Comparison of ENCODE assay signal across 1 cellular context in the genomic region with DNA sequence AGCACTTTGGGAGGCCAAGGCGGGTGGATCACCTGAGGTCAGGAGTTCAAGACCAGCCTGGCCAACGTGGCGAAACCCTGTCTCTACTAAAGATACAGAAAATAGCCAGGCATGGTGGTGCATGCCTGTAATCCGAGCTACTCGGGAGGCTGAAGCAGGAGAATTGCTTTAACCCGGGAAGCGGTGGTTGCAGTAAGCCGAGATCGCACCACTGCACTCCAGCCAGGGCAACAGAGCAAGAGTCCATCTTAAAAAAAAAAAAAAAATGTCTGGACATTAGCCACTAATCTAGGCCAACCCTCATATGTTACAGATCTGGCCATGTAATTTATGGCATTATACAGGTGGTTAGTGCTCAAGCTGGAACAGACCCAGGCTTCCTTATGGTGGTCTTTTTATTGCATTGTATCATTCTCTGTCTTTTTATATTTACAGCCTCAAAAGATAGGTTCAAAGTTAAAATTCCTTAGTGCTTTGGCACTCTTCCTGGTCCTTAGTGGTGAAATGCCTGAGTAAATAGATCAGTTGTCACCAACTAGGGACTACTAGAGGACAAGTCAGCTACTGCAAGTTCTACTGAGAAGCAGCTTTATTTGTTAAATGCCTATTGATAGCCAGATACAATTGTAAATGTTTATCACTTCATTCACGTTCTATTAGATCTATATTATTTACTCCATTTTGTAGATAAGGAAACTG.
A peak's percentile ranks its signal among the peaks of the same experiment; 100 is the strongest.
TF ChIP-seq lines count a peak whose summit lies in the region.

No MANE protein-coding gene starts in this region.

TF ChIP-seq in HepG2, 621 proteins besides CTCF, POLR2A, EP300 and RAD21 (continued from another document and continues in another):
- TF ChIP-seq SRSF1 (optimal IDR thresholded peaks at IDR 0.05; ENCODE audit: low read depth, low read length) (no peak), RBAK (CRISPR knock-in tag; IDR thresholded peaks at IDR 0.05) (peak; percentile 60; the same call in 1 of the 2 replicates), THAP11 (CRISPR knock-in tag; IDR thresholded peaks at IDR 0.05) (no peak), STAG1 (CRISPR knock-in tag; IDR thresholded peaks at IDR 0.05) (peak; percentile 21; the same call in 1 of the 2 replicates), ZNF101 (CRISPR knock-in tag; IDR thresholded peaks at IDR 0.05; ENCODE audit: borderline replicate concordance, low read depth) (no peak), GLI4 (CRISPR knock-in tag; IDR thresholded peaks at IDR 0.05; ENCODE audit: borderline replicate concordance) (no peak), SIN3A (IDR thresholded peaks at IDR 0.05; ENCODE audit: borderline replicate concordance, low read depth, low read length) (no peak), NR2F6 (IDR thresholded peaks at IDR 0.05) (no peak), NR2F6 (CRISPR knock-in tag; IDR thresholded peaks at IDR 0.05) (no peak), FIP1L1 (IDR thresholded peaks at IDR 0.05; ENCODE audit: borderline replicate concordance, insufficient read depth, low read depth, low read length) (no peak), FOXA1 (IDR thresholded peaks at IDR 0.05) (no peak), FOXA1 (CRISPR knock-in tag; IDR thresholded peaks at IDR 0.05) (peak; percentile 79), ZNF879 (CRISPR knock-in tag; IDR thresholded peaks at IDR 0.05) (no peak), CEBPB (IDR thresholded peaks at IDR 0.05; ENCODE audit: borderline replicate concordance, low read depth, low read length) (no peak), ZNF737 (CRISPR knock-in tag; IDR thresholded peaks at IDR 0.05; ENCODE audit: borderline replicate concordance) (no peak), ZBTB7A (CRISPR knock-in tag; IDR thresholded peaks at IDR 0.05) (0 out of 2 replicates have a peak, but pooled peaks have one; percentile 39), ZNF619 (CRISPR knock-in tag; IDR thresholded peaks at IDR 0.05) (no peak), RFX3 (CRISPR knock-in tag; IDR thresholded peaks at IDR 0.05) (no peak), ZNF788 (CRISPR knock-in tag; IDR thresholded peaks at IDR 0.05; ENCODE audit: borderline replicate concordance) (no peak), GTF2F1 (IDR thresholded peaks at IDR 0.05; ENCODE audit: low read length) (no peak), KDM2A (CRISPR knock-in tag; IDR thresholded peaks at IDR 0.05; ENCODE audit: borderline replicate concordance, low read depth) (no peak), RARG (CRISPR knock-in tag; IDR thresholded peaks at IDR 0.05; ENCODE audit: low read depth) (no peak), SIN3B (IDR thresholded peaks at IDR 0.05; ENCODE audit: low read length) (no peak), SRY (CRISPR knock-in tag; IDR thresholded peaks at IDR 0.05) (no peak), ZNF343 (CRISPR knock-in tag; IDR thresholded peaks at IDR 0.05) (no peak), ELF4 (CRISPR knock-in tag; IDR thresholded peaks at IDR 0.05; ENCODE audit: borderline replicate concordance) (peak; percentile 44; the same call in 1 of the 2 replicates), CBX2 (IDR thresholded peaks at IDR 0.05; ENCODE audit: low read depth, low read length) (no peak), CBX2 (CRISPR knock-in tag; IDR thresholded peaks at IDR 0.05; ENCODE audit: low read depth) (no peak), RXRA (CRISPR knock-in tag; IDR thresholded peaks at IDR 0.05) (peak; percentile 2; the same call in 1 of the 2 replicates), HDAC6 (IDR thresholded peaks at IDR 0.05; ENCODE audit: low read depth, low read length) (no peak), CREB1 (IDR thresholded peaks at IDR 0.05) (no peak), CREB1 (CRISPR knock-in tag; IDR thresholded peaks at IDR 0.05) (0 out of 2 replicates have a peak, but pooled peaks have one; percentile 24), FLYWCH1 (CRISPR knock-in tag; IDR thresholded peaks at IDR 0.05) (no peak), FOXJ3 (CRISPR knock-in tag; IDR thresholded peaks at IDR 0.05; ENCODE audit: borderline replicate concordance) (0 out of 2 replicates have a peak, but pooled peaks have one; percentile 36)
- TF ChIP-seq, protein P1, sequence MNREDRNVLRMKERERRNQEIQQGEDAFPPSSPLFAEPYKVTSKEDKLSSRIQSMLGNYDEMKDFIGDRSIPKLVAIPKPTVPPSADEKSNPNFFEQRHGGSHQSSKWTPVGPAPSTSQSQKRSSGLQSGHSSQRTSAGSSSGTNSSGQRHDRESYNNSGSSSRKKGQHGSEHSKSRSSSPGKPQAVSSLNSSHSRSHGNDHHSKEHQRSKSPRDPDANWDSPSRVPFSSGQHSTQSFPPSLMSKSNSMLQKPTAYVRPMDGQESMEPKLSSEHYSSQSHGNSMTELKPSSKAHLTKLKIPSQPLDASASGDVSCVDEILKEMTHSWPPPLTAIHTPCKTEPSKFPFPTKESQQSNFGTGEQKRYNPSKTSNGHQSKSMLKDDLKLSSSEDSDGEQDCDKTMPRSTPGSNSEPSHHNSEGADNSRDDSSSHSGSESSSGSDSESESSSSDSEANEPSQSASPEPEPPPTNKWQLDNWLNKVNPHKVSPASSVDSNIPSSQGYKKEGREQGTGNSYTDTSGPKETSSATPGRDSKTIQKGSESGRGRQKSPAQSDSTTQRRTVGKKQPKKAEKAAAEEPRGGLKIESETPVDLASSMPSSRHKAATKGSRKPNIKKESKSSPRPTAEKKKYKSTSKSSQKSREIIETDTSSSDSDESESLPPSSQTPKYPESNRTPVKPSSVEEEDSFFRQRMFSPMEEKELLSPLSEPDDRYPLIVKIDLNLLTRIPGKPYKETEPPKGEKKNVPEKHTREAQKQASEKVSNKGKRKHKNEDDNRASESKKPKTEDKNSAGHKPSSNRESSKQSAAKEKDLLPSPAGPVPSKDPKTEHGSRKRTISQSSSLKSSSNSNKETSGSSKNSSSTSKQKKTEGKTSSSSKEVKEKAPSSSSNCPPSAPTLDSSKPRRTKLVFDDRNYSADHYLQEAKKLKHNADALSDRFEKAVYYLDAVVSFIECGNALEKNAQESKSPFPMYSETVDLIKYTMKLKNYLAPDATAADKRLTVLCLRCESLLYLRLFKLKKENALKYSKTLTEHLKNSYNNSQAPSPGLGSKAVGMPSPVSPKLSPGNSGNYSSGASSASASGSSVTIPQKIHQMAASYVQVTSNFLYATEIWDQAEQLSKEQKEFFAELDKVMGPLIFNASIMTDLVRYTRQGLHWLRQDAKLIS (CRISPR knock-in tag; IDR thresholded peaks at IDR 0.05): no peak
- TF ChIP-seq, protein P2, sequence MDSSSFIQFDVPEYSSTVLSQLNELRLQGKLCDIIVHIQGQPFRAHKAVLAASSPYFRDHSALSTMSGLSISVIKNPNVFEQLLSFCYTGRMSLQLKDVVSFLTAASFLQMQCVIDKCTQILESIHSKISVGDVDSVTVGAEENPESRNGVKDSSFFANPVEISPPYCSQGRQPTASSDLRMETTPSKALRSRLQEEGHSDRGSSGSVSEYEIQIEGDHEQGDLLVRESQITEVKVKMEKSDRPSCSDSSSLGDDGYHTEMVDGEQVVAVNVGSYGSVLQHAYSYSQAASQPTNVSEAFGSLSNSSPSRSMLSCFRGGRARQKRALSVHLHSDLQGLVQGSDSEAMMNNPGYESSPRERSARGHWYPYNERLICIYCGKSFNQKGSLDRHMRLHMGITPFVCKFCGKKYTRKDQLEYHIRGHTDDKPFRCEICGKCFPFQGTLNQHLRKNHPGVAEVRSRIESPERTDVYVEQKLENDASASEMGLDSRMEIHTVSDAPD (CRISPR knock-in tag; IDR thresholded peaks at IDR 0.05): no peak
- TF ChIP-seq, protein P3, sequence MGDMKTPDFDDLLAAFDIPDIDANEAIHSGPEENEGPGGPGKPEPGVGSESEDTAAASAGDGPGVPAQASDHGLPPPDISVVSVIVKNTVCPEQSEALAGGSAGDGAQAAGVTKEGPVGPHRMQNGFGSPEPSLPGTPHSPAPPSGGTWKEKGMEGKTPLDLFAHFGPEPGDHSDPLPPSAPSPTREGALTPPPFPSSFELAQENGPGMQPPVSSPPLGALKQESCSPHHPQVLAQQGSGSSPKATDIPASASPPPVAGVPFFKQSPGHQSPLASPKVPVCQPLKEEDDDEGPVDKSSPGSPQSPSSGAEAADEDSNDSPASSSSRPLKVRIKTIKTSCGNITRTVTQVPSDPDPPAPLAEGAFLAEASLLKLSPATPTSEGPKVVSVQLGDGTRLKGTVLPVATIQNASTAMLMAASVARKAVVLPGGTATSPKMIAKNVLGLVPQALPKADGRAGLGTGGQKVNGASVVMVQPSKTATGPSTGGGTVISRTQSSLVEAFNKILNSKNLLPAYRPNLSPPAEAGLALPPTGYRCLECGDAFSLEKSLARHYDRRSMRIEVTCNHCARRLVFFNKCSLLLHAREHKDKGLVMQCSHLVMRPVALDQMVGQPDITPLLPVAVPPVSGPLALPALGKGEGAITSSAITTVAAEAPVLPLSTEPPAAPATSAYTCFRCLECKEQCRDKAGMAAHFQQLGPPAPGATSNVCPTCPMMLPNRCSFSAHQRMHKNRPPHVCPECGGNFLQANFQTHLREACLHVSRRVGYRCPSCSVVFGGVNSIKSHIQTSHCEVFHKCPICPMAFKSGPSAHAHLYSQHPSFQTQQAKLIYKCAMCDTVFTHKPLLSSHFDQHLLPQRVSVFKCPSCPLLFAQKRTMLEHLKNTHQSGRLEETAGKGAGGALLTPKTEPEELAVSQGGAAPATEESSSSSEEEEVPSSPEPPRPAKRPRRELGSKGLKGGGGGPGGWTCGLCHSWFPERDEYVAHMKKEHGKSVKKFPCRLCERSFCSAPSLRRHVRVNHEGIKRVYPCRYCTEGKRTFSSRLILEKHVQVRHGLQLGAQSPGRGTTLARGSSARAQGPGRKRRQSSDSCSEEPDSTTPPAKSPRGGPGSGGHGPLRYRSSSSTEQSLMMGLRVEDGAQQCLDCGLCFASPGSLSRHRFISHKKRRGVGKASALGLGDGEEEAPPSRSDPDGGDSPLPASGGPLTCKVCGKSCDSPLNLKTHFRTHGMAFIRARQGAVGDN (CRISPR knock-in tag; IDR thresholded peaks at IDR 0.05): peak; percentile 57
- TF ChIP-seq, protein P4, sequence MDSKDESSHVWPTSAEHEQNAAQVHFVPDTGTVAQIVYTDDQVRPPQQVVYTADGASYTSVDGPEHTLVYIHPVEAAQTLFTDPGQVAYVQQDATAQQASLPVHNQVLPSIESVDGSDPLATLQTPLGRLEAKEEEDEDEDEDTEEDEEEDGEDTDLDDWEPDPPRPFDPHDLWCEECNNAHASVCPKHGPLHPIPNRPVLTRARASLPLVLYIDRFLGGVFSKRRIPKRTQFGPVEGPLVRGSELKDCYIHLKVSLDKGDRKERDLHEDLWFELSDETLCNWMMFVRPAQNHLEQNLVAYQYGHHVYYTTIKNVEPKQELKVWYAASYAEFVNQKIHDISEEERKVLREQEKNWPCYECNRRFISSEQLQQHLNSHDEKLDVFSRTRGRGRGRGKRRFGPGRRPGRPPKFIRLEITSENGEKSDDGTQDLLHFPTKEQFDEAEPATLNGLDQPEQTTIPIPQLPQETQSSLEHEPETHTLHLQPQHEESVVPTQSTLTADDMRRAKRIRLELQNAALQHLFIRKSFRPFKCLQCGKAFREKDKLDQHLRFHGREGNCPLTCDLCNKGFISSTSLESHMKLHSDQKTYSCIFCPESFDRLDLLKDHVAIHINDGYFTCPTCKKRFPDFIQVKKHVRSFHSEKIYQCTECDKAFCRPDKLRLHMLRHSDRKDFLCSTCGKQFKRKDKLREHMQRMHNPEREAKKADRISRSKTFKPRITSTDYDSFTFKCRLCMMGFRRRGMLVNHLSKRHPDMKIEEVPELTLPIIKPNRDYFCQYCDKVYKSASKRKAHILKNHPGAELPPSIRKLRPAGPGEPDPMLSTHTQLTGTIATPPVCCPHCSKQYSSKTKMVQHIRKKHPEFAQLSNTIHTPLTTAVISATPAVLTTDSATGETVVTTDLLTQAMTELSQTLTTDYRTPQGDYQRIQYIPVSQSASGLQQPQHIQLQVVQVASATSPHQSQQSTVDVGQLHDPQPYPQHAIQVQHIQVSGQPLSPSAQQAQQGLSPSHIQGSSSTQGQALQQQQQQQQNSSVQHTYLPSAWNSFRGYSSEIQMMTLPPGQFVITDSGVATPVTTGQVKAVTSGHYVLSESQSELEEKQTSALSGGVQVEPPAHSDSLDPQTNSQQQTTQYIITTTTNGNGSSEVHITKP (CRISPR knock-in tag; IDR thresholded peaks at IDR 0.05; ENCODE audit: low read depth): no peak
- TF ChIP-seq, protein P5, sequence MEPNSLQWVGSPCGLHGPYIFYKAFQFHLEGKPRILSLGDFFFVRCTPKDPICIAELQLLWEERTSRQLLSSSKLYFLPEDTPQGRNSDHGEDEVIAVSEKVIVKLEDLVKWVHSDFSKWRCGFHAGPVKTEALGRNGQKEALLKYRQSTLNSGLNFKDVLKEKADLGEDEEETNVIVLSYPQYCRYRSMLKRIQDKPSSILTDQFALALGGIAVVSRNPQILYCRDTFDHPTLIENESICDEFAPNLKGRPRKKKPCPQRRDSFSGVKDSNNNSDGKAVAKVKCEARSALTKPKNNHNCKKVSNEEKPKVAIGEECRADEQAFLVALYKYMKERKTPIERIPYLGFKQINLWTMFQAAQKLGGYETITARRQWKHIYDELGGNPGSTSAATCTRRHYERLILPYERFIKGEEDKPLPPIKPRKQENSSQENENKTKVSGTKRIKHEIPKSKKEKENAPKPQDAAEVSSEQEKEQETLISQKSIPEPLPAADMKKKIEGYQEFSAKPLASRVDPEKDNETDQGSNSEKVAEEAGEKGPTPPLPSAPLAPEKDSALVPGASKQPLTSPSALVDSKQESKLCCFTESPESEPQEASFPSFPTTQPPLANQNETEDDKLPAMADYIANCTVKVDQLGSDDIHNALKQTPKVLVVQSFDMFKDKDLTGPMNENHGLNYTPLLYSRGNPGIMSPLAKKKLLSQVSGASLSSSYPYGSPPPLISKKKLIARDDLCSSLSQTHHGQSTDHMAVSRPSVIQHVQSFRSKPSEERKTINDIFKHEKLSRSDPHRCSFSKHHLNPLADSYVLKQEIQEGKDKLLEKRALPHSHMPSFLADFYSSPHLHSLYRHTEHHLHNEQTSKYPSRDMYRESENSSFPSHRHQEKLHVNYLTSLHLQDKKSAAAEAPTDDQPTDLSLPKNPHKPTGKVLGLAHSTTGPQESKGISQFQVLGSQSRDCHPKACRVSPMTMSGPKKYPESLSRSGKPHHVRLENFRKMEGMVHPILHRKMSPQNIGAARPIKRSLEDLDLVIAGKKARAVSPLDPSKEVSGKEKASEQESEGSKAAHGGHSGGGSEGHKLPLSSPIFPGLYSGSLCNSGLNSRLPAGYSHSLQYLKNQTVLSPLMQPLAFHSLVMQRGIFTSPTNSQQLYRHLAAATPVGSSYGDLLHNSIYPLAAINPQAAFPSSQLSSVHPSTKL (CRISPR knock-in tag; IDR thresholded peaks at IDR 0.05): peak; percentile 30; the same call in 1 of the 2 replicates
- TF ChIP-seq, protein P6, sequence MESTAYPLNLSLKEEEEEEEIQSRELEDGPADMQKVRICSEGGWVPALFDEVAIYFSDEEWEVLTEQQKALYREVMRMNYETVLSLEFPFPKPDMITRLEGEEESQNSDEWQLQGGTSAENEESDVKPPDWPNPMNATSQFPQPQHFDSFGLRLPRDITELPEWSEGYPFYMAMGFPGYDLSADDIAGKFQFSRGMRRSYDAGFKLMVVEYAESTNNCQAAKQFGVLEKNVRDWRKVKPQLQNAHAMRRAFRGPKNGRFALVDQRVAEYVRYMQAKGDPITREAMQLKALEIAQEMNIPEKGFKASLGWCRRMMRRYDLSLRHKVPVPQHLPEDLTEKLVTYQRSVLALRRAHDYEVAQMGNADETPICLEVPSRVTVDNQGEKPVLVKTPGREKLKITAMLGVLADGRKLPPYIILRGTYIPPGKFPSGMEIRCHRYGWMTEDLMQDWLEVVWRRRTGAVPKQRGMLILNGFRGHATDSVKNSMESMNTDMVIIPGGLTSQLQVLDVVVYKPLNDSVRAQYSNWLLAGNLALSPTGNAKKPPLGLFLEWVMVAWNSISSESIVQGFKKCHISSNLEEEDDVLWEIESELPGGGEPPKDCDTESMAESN (CRISPR knock-in tag; conservative IDR thresholded peaks at IDR 0.05): no peak
